2 cellular contexts compared by ENCODE assay signal in the genomic region with DNA sequence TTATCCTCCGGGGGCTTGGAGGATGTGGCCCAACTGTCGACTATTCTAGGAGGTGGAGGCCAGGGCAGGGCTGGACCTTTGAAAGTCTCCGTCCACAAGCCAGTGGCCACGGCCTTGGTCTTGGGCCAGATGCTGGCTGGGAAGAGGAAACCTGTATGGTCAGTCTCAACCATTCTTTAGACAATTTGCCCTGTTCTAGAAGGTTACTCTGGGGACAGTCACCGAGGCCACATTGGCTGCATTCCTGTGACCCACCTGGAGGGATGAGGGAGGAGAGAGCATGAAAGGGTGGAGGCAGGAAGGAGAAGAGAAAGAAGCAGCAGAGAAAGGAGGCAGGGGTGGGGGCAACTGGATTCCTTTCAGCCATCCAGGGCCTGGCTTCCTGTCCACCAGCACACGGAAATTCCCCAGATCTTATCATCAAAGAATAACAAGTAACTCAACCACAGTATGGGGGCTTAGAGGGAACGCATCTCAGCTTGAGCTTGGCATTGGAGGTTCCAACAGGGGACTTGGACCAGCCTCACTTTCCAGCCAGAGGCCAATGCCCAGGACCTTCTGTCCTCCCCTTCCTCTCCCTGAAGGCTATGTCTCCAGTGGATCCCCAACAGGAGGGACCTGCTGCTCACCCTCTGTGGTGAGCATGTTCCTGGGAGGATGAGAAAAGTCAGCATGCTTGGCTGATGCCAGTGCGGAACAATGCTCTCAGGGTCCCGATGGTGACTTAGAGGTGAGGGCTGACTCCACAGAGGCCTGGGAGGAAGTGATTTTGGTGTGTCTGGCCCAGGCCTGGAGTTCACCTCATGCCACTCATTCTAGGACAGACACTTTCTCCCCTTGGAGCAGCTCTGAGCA.
TF ChIP-seq lines count a peak whose summit lies in the region.

No MANE protein-coding gene starts in this region.

TF ChIP-seq in K562, 482 proteins besides CTCF, POLR2A, EP300 and RAD21 (continues in another document):
- TF ChIP-seq, protein P1, sequence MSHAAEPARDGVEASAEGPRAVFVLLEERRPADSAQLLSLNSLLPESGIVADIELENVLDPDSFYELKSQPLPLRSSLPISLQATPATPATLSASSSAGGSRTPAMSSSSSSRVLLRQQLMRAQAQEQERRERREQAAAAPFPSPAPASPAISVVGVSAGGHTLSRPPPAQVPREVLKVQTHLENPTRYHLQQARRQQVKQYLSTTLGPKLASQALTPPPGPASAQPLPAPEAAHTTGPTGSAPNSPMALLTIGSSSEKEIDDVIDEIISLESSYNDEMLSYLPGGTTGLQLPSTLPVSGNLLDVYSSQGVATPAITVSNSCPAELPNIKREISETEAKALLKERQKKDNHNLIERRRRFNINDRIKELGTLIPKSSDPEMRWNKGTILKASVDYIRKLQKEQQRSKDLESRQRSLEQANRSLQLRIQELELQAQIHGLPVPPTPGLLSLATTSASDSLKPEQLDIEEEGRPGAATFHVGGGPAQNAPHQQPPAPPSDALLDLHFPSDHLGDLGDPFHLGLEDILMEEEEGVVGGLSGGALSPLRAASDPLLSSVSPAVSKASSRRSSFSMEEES (CRISPR knock-in tag; IDR thresholded peaks at IDR 0.05): no peak
- TF ChIP-seq ELF1 (tag; IDR thresholded peaks at IDR 0.05): 0 out of 2 replicates have a peak, but pooled peaks have one; percentile 46
- TF ChIP-seq, protein P2, sequence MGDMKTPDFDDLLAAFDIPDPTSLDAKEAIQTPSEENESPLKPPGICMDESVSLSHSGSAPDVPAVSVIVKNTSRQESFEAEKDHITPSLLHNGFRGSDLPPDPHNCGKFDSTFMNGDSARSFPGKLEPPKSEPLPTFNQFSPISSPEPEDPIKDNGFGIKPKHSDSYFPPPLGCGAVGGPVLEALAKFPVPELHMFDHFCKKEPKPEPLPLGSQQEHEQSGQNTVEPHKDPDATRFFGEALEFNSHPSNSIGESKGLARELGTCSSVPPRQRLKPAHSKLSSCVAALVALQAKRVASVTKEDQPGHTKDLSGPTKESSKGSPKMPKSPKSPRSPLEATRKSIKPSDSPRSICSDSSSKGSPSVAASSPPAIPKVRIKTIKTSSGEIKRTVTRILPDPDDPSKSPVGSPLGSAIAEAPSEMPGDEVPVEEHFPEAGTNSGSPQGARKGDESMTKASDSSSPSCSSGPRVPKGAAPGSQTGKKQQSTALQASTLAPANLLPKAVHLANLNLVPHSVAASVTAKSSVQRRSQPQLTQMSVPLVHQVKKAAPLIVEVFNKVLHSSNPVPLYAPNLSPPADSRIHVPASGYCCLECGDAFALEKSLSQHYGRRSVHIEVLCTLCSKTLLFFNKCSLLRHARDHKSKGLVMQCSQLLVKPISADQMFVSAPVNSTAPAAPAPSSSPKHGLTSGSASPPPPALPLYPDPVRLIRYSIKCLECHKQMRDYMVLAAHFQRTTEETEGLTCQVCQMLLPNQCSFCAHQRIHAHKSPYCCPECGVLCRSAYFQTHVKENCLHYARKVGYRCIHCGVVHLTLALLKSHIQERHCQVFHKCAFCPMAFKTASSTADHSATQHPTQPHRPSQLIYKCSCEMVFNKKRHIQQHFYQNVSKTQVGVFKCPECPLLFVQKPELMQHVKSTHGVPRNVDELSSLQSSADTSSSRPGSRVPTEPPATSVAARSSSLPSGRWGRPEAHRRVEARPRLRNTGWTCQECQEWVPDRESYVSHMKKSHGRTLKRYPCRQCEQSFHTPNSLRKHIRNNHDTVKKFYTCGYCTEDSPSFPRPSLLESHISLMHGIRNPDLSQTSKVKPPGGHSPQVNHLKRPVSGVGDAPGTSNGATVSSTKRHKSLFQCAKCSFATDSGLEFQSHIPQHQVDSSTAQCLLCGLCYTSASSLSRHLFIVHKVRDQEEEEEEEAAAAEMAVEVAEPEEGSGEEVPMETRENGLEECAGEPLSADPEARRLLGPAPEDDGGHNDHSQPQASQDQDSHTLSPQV (IDR thresholded peaks at IDR 0.05): 0 out of 2 replicates have a peak, but pooled peaks have one; percentile 35
- TF ChIP-seq, protein P3, sequence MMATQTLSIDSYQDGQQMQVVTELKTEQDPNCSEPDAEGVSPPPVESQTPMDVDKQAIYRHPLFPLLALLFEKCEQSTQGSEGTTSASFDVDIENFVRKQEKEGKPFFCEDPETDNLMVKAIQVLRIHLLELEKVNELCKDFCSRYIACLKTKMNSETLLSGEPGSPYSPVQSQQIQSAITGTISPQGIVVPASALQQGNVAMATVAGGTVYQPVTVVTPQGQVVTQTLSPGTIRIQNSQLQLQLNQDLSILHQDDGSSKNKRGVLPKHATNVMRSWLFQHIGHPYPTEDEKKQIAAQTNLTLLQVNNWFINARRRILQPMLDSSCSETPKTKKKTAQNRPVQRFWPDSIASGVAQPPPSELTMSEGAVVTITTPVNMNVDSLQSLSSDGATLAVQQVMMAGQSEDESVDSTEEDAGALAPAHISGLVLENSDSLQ (IDR thresholded peaks at IDR 0.05): 0 out of 2 replicates have a peak, but pooled peaks have one; percentile 5
- TF ChIP-seq SMARCA5 (IDR thresholded peaks at IDR 0.05): no peak
- TF ChIP-seq ARID1B (IDR thresholded peaks at IDR 0.05): peak; percentile 23
- peak; percentile 71 for TF ChIP-seq LEF1 (IDR thresholded peaks at IDR 0.05)
- TF ChIP-seq, protein P4, sequence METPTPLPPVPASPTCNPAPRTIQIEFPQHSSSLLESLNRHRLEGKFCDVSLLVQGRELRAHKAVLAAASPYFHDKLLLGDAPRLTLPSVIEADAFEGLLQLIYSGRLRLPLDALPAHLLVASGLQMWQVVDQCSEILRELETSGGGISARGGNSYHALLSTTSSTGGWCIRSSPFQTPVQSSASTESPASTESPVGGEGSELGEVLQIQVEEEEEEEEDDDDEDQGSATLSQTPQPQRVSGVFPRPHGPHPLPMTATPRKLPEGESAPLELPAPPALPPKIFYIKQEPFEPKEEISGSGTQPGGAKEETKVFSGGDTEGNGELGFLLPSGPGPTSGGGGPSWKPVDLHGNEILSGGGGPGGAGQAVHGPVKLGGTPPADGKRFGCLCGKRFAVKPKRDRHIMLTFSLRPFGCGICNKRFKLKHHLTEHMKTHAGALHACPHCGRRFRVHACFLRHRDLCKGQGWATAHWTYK (CRISPR knock-in tag; IDR thresholded peaks at IDR 0.05): no peak
- TF ChIP-seq CREB1 (IDR thresholded peaks at IDR 0.05): no peak
- TF ChIP-seq CREB1 (CRISPR knock-in tag; IDR thresholded peaks at IDR 0.05): no peak
- TF ChIP-seq, protein P5, sequence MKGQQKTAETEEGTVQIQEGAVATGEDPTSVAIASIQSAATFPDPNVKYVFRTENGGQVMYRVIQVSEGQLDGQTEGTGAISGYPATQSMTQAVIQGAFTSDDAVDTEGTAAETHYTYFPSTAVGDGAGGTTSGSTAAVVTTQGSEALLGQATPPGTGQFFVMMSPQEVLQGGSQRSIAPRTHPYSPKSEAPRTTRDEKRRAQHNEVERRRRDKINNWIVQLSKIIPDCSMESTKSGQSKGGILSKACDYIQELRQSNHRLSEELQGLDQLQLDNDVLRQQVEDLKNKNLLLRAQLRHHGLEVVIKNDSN (CRISPR knock-in tag; IDR thresholded peaks at IDR 0.05): 0 out of 2 replicates have a peak, but pooled peaks have one; percentile 12
- 0 out of 4 replicates have a peak, but pooled peaks of 1 of the 2 experiments have one; percentile 36 for TF ChIP-seq TEAD1 (CRISPR knock-in tag; IDR thresholded peaks at IDR 0.05)
- TF ChIP-seq ETV5 (CRISPR knock-in tag; IDR thresholded peaks at IDR 0.05; ENCODE audit: low read depth): no peak
- TF ChIP-seq KLF16 (IDR thresholded peaks at IDR 0.05): no peak

TF ChIP-seq in HepG2, 621 proteins besides CTCF, POLR2A, EP300 and RAD21 (continues in another document):
- TF ChIP-seq ZNF292 (CRISPR knock-in tag; IDR thresholded peaks at IDR 0.05; ENCODE audit: borderline replicate concordance, low read depth): no peak
- TF ChIP-seq ZSCAN21 (CRISPR knock-in tag; IDR thresholded peaks at IDR 0.05; ENCODE audit: borderline replicate concordance): no peak
- TF ChIP-seq RBFOX2 (IDR thresholded peaks at IDR 0.05; ENCODE audit: low read depth, low read length): no peak
- no peak for TF ChIP-seq HHEX (CRISPR knock-in tag; IDR thresholded peaks at IDR 0.05)
- TF ChIP-seq ZNF572 (CRISPR knock-in tag; IDR thresholded peaks at IDR 0.05): 0 out of 2 replicates have a peak, but pooled peaks have one; percentile 55
- no peak for TF ChIP-seq ZNF484 (CRISPR knock-in tag; IDR thresholded peaks at IDR 0.05; ENCODE audit: borderline replicate concordance, low read depth)
- TF ChIP-seq, protein P6, sequence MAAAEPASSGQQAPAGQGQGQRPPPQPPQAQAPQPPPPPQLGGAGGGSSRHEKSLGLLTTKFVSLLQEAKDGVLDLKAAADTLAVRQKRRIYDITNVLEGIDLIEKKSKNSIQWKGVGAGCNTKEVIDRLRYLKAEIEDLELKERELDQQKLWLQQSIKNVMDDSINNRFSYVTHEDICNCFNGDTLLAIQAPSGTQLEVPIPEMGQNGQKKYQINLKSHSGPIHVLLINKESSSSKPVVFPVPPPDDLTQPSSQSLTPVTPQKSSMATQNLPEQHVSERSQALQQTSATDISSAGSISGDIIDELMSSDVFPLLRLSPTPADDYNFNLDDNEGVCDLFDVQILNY (CRISPR knock-in tag; conservative IDR thresholded peaks at IDR 0.05): no peak
- TF ChIP-seq, protein P7, sequence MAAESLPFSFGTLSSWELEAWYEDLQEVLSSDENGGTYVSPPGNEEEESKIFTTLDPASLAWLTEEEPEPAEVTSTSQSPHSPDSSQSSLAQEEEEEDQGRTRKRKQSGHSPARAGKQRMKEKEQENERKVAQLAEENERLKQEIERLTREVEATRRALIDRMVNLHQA (CRISPR knock-in tag; IDR thresholded peaks at IDR 0.05): no peak
- TF ChIP-seq TCF7 (IDR thresholded peaks at IDR 0.05; ENCODE audit: low read depth): peak; percentile 74
- TF ChIP-seq ZMYM4 (CRISPR knock-in tag; IDR thresholded peaks at IDR 0.05): no peak
- TF ChIP-seq, protein P1 (CRISPR knock-in tag; IDR thresholded peaks at IDR 0.05): no peak
- TF ChIP-seq, protein P8, sequence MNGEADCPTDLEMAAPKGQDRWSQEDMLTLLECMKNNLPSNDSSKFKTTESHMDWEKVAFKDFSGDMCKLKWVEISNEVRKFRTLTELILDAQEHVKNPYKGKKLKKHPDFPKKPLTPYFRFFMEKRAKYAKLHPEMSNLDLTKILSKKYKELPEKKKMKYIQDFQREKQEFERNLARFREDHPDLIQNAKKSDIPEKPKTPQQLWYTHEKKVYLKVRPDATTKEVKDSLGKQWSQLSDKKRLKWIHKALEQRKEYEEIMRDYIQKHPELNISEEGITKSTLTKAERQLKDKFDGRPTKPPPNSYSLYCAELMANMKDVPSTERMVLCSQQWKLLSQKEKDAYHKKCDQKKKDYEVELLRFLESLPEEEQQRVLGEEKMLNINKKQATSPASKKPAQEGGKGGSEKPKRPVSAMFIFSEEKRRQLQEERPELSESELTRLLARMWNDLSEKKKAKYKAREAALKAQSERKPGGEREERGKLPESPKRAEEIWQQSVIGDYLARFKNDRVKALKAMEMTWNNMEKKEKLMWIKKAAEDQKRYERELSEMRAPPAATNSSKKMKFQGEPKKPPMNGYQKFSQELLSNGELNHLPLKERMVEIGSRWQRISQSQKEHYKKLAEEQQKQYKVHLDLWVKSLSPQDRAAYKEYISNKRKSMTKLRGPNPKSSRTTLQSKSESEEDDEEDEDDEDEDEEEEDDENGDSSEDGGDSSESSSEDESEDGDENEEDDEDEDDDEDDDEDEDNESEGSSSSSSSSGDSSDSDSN (CRISPR knock-in tag; IDR thresholded peaks at IDR 0.05): no peak
- no peak for TF ChIP-seq ZNF264 (CRISPR knock-in tag; IDR thresholded peaks at IDR 0.05)
- TF ChIP-seq TEAD3 (CRISPR knock-in tag; optimal IDR thresholded peaks at IDR 0.05; ENCODE audit: borderline replicate concordance): peak; percentile 82
- TF ChIP-seq ZBTB38 (CRISPR knock-in tag; IDR thresholded peaks at IDR 0.05): no peak
- TF ChIP-seq MED1 (CRISPR knock-in tag; IDR thresholded peaks at IDR 0.05): peak; percentile 62
- no peak for TF ChIP-seq ZNF720 (CRISPR knock-in tag; IDR thresholded peaks at IDR 0.05)
- TF ChIP-seq, protein P9, sequence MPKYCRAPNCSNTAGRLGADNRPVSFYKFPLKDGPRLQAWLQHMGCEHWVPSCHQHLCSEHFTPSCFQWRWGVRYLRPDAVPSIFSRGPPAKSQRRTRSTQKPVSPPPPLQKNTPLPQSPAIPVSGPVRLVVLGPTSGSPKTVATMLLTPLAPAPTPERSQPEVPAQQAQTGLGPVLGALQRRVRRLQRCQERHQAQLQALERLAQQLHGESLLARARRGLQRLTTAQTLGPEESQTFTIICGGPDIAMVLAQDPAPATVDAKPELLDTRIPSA (CRISPR knock-in tag; IDR thresholded peaks at IDR 0.05; ENCODE audit: borderline replicate concordance): no peak
- TF ChIP-seq ZNF614 (CRISPR knock-in tag; IDR thresholded peaks at IDR 0.05; ENCODE audit: borderline replicate concordance): 0 out of 2 replicates have a peak, but pooled peaks have one; percentile 25
- no peak for TF ChIP-seq ELF4 (CRISPR knock-in tag; IDR thresholded peaks at IDR 0.05; ENCODE audit: borderline replicate concordance)
- TF ChIP-seq STAT5B (CRISPR knock-in tag; IDR thresholded peaks at IDR 0.05): no peak
- TF ChIP-seq, protein P10, sequence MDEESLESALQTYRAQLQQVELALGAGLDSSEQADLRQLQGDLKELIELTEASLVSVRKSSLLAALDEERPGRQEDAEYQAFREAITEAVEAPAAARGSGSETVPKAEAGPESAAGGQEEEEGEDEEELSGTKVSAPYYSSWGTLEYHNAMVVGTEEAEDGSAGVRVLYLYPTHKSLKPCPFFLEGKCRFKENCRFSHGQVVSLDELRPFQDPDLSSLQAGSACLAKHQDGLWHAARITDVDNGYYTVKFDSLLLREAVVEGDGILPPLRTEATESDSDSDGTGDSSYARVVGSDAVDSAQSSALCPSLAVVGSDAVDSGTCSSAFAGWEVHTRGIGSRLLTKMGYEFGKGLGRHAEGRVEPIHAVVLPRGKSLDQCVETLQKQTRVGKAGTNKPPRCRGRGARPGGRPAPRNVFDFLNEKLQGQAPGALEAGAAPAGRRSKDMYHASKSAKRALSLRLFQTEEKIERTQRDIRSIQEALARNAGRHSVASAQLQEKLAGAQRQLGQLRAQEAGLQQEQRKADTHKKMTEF (CRISPR knock-in tag; IDR thresholded peaks at IDR 0.05): peak; percentile 24; the same call in 1 of the 2 replicates
- TF ChIP-seq, protein P11, sequence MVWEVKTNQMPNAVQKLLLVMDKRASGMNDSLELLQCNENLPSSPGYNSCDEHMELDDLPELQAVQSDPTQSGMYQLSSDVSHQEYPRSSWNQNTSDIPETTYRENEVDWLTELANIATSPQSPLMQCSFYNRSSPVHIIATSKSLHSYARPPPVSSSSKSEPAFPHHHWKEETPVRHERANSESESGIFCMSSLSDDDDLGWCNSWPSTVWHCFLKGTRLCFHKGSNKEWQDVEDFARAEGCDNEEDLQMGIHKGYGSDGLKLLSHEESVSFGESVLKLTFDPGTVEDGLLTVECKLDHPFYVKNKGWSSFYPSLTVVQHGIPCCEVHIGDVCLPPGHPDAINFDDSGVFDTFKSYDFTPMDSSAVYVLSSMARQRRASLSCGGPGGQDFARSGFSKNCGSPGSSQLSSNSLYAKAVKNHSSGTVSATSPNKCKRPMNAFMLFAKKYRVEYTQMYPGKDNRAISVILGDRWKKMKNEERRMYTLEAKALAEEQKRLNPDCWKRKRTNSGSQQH (CRISPR knock-in tag; IDR thresholded peaks at IDR 0.05; ENCODE audit: low read depth): no peak
- TF ChIP-seq NKX3-1 (CRISPR knock-in tag; IDR thresholded peaks at IDR 0.05): no peak
- TF ChIP-seq GATAD1 (CRISPR knock-in tag; IDR thresholded peaks at IDR 0.05): no peak; the same call in none of the 2 replicates
- no peak for TF ChIP-seq PTBP1 (IDR thresholded peaks at IDR 0.05; ENCODE audit: low read depth, low read length, poor library complexity, severe bottlenecking)
